Comparison of ENCODE assay signal across 15 cellular contexts in the genomic region with DNA sequence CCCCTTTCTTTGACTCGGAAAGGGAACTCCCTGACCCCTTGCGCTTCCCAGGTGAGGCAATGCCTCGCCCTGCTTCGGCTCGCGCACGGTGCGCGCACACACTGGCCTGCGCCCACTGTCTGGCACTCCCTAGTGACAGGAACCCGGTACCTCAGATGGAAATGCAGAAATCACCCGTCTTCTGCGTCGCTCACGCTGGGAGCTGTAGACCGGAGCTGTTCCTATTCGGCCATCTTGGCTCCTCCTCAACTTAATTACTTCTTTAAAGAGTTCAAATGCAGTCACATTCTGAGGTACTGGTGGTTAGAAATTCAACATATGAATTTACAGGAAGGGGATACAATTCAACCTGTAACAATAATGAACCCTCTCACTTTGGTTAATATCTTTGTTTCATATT. TPM values are rescaled to one million over a fixed set of nuclear protein-coding genes. Genes with fewer than 3 reads are reported as not detected.
"Had no signal": no experiment of that assay in that cellular context is flagged by ENCODE, and none has a peak within 500 bp of the region (broad histone marks: within the 10 kb centered on the region; RNA-seq: fewer than 3 reads in every experiment).

No MANE protein-coding gene starts in this region.

RNA-seq across cellular contexts. Expression of a gene that starts 40.6 kb away (rescaled TPM):
- total RNA-seq: activated CD4-positive, alpha-beta T cell treated with anti-CD3 and anti-CD28 coated beads, Interleukin-2, amount 10 ng/mL, durations not matched to agents 7 days and 5 days; activated CD8-positive, alpha-beta memory T cell treated with anti-CD3 and anti-CD28 coated beads, Interleukin-2, amount 10 ng/mL, durations not matched to agents 7 days and 5 days; activated CD8-positive, alpha-beta T cell treated with anti-CD3 and anti-CD28 coated beads for 36 hours; body of pancreas; cardiac muscle cell; left ventricle myocardium superior; mammary epithelial cell; mesothelial cell of epicardium; naive thymus-derived CD8-positive, alpha-beta T cell; pancreas; pulmonary artery endothelial cell; right cardiac atrium; T-helper 2 cell treated with Interferon-gamma antibody and Interleukin-4, amounts not matched to agents 100 ng/mL and 5 ng/mL, for 36 hours; thoracic aorta; upper lobe of left lung had no signal
